In genomic region chr6:124699038-124699437, GRCh38 we compare ENCODE assay signal across 23 cellular contexts.
"Had no signal": no experiment of that assay in that cellular context is flagged by ENCODE, and none has a peak within 500 bp of the region (broad histone marks: within the 10 kb centered on the region; RNA-seq: fewer than 3 reads in every experiment).

No MANE protein-coding gene starts in this region.

- DNase-seq: activated CD4-positive, alpha-beta T cell treated with anti-CD3 and anti-CD28 coated beads for 1 hour; activated CD4-positive, alpha-beta T cell treated with anti-CD3 and anti-CD28 coated beads, Interleukin-2, amount 50 U/mL, for 1 hour; activated CD8-positive, alpha-beta T cell treated with anti-CD3 and anti-CD28 coated beads, Interleukin-2, amount 10 ng/mL, durations not matched to agents 7 days and 5 days; activated naive CD4-positive, alpha-beta T cell; activated T-cell treated with anti-CD3 and anti-CD28 coated beads, Interleukin-2, amount 50 U/mL, for 1 hour; adrenal gland; brain microvascular endothelial cell; caudate nucleus; effector CD4-positive, alpha-beta T cell; erythroblast; foreskin fibroblast; left ventricle myocardium superior; mammary epithelial cell; midbrain; occipital lobe; small intestine; stimulated activated CD4-positive, alpha-beta T cell treated with anti-CD3 and anti-CD28 coated beads, Interleukin-2, amount 100 ng/mL, for 24 hours; stimulated activated naive CD8-positive, alpha-beta T cell treated with anti-CD3 and anti-CD28 coated beads, Interleukin-15, amount 100 ng/mL, for 72 hours; tibial artery; WERI-Rb-1 had no signal

- ATAC-seq: activated CD8-positive, alpha-beta T cell treated with anti-CD3 and anti-CD28 coated beads, Interleukin-2, amount 10 ng/mL, durations not matched to agents 7 days and 5 days; activated T-helper 17 cell treated with anti-CD3 and anti-CD28 coated beads, Interleukin-2, amount 50 U/mL, for 72 hours; left ventricle myocardium superior; sciatic nerve; stimulated activated effector memory CD8-positive, alpha-beta T cell treated with anti-CD3 and anti-CD28 coated beads, Interleukin-12 subunit alpha, Interleukin-12 subunit beta, amount 100 ng/mL, for 72 hours; stimulated activated naive CD8-positive, alpha-beta T cell treated with anti-CD3 and anti-CD28 coated beads, Interleukin-15, amount 100 ng/mL, for 72 hours had no signal
